In the genomic region with DNA sequence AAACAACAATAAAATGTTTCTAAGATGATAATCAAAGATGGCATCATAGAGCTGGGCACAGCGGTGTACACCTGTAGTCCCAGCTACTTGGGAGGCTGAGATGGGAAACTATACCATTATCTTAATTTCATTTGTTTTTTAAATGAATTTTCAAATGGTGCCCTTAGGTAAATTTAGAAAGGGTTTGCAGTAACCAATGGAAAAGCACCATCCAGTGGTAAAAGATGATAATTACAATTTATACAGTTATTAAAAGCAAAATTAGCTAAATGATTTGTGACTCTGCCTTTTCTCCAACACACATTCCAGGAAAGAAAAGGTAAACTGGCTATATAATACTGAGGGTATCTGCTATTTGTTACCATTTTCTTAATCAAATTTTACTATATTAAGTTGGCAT, we compare ENCODE assay signal across 8 cellular contexts. TPM values are rescaled to one million over a fixed set of nuclear protein-coding genes. Genes with fewer than 3 reads are reported as not detected.
DNase-seq lines count a peak whose midpoint lies in the region; ATAC-seq, FAIRE-seq and TF ChIP-seq lines count a peak whose summit lies in the region.

No MANE protein-coding gene starts in this region.

- H3K4me3 Mint-ChIP-seq in glutamatergic neuron (ENCODE audit: unreplicated experiment) = no peak overlapping the region

- no peak overlapping the region for H3K27ac ChIP-seq in heart left ventricle
- H3K27ac ChIP-seq in uterus = no peak overlapping the region

- H3K4me1 ChIP-seq in heart left ventricle (peaks cover 0 to 26% (median 6%) of the 10 kb centered on the region in 12 donors), uterus (no peaks in the 10 kb centered on the region)

- no peaks in the 10 kb centered on the region for H3K36me3 Mint-ChIP-seq in glutamatergic neuron (ENCODE audit: unreplicated experiment)

- no peak overlapping the region for H3K27ac Mint-ChIP-seq in glutamatergic neuron (ENCODE audit: unreplicated experiment)

- TF ChIP-seq CTCF in heart left ventricle (IDR thresholded peaks at IDR 0.05) = peak; percentile 33 to 72 (median 55)
- TF ChIP-seq CTCF in glutamatergic neuron (IDR thresholded peaks at IDR 0.05; ENCODE audit: partially characterized antibody, unreplicated experiment) = peak; percentile 47
- peak; percentile 51 to 62 (median 61) for TF ChIP-seq CTCF in uterus (IDR thresholded peaks at IDR 0.05)

- H3K9me3 Mint-ChIP-seq in glutamatergic neuron (ENCODE audit: unreplicated experiment) = no peaks in the 10 kb centered on the region

- no peaks in the 10 kb centered on the region for H3K27me3 Mint-ChIP-seq in glutamatergic neuron (ENCODE audit: unreplicated experiment)

- H3K4me1 Mint-ChIP-seq in glutamatergic neuron (ENCODE audit: low read depth, unreplicated experiment) = peaks cover 4% of the 10 kb centered on the region

- DNase-seq in heart left ventricle (no peak), left cardiac atrium (no peak), RPMI7951 (ENCODE audit: low read depth) (peak; percentile 40), glutamatergic neuron (no peak), uterus (no peak), GM12891 (ENCODE audit: insufficient read length, low spot score) (no peak), mesenteric fat pad (ENCODE audit: low spot score) (no peak)

- TF ChIP-seq POLR2A in heart left ventricle (IDR thresholded peaks at IDR 0.05) = no peak
- no peak for TF ChIP-seq POLR2A in uterus (IDR thresholded peaks at IDR 0.05)
- no peak for TF ChIP-seq POLR2A in GM12891 (IDR thresholded peaks at IDR 0.05; ENCODE audit: low read depth, low read length)

- H3K4me3 ChIP-seq in heart left ventricle (no peak overlapping the region), uterus (no peak overlapping the region)

- no peaks in the 10 kb centered on the region for H3K9me3 ChIP-seq in heart left ventricle
- no peaks in the 10 kb centered on the region for H3K9me3 ChIP-seq in uterus

- H3K36me3 ChIP-seq in heart left ventricle = no peaks in the 10 kb centered on the region
- no peaks in the 10 kb centered on the region for H3K36me3 ChIP-seq in uterus

- intact Hi-C loops in heart left ventricle (cut with DNase I) = loop anchor here in 7 of 10 donors (1.0 to 10.0 kb wide), 5 partner anchors 180 to 743 kb away; no protein-coding TSS in a partner anchor
- intact Hi-C loops in left cardiac atrium (cut with DNase I) = loop anchor here in 1 of 2 donors (10.0 kb wide), 1 partner anchor 363 kb away; the partner anchor contains the start of gene GALNT15
- intact Hi-C loops in uterus (cut with DNase I; ENCODE audit: low total_unique reads) = no loop called here

- 84 to 98% (median 95%) methylated on average over 1 of the region's 1 CpG for WGBS in heart left ventricle, 4 donors

- no peak for FAIRE-seq in GM12891 (lab: Jason Lieb, UNC)

- no peak for ATAC-seq in heart left ventricle
- ATAC-seq in left cardiac atrium = no peak
- no peak for ATAC-seq in GM18861 (IDR thresholded peaks at IDR 0.05; ENCODE audit: unreplicated experiment)

- H3K27me3 ChIP-seq in heart left ventricle (no peaks in the 10 kb centered on the region), uterus (no peaks in the 10 kb centered on the region)

TF ChIP-seq in GM12891, 5 proteins besides CTCF, POLR2A, EP300 and RAD21:
- TF ChIP-seq TAF1 (IDR thresholded peaks at IDR 0.05; ENCODE audit: low read depth, low read length) (no peak), PAX5 (IDR thresholded peaks at IDR 0.05; ENCODE audit: insufficient read depth, low read length, severe bottlenecking) (no peak), POLR2AphosphoS5 (IDR thresholded peaks at IDR 0.05; ENCODE audit: low read depth, low read length) (no peak), POU2F2 (IDR thresholded peaks at IDR 0.05; ENCODE audit: low read depth, low read length) (no peak), SPI1 (IDR thresholded peaks at IDR 0.05; ENCODE audit: low read depth, low read length) (no peak)
TF ChIP-seq in GM12891: peak in this region for 0.

RNA-seq across cellular contexts. Expression of gene ANKRD28, which starts 14.4 kb away (rescaled TPM):
- total RNA-seq in heart left ventricle = 10 to 100 TPM; 20.9 to 32.1 (median 24.6) TPM
- 10 to 100 TPM in 1 of 2 donors, 1 to 10 TPM in 1; 4.9 to 15.1 TPM for polyA plus RNA-seq in heart left ventricle
- total RNA-seq in left cardiac atrium = 10 to 100 TPM; 11.1 to 13.0 TPM
- total RNA-seq in RPMI7951 (2014; rRNA removed; shearing (Covaris generic)) = 82.4 and 96.8 TPM in 2 replicates
- 84.3 TPM for total RNA-seq in glutamatergic neuron (ENCODE audit: unreplicated experiment)
- total RNA-seq in uterus = 10 to 100 TPM; 20.0 to 86.8 (median 37.6) TPM
- 15.1 TPM for polyA plus RNA-seq in GM12891 (2012; ENCODE audit: low read depth, missing spikeins)
- total RNA-seq in mesenteric fat pad = 70.9 TPM
